In the genomic region with DNA sequence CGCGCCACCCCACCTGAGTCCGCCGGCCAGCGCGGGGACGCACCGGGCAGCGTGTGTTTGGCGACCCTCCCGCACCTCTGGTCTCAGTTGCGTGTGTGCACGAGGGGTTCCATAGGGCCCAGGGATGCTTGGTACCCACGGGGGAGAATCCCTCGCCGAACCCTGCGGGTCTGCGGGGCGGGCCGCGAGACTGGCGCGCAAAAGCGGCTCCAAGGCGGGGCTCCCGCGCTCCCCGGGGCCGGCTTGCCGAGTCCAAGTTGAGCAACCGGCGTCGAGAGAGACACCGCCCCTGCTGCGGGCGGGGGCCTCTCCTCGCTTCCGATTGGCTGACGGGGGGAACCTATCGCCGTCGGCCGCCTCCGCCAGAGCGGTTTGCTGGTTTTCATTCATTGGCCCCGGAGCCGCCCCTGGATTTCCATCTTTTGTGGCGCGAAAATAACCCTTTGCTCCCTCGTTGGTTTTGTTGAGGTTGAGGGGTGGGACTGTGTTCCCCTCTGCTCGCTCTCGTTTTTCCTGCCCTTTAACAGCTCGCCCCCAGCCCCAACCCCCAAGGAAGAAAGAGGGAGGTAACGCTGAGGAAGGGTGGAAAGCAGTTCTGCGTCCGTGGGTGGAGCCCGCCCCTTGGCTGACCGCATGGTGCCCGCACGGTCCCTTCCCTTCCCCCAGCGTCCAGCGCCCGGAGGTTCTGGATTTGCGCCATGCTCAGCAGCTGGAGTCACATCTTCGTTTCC, we compare ENCODE assay signal across 8 cellular contexts. TPM values are rescaled to one million over a fixed set of nuclear protein-coding genes. Genes with fewer than 3 reads are reported as not detected.
DNase-seq lines count a peak whose midpoint lies in the region; ATAC-seq and TF ChIP-seq lines count a peak whose summit lies in the region.

No MANE protein-coding gene starts in this region.

- peak overlapping the region; percentile 84 for H3K4me3 Mint-ChIP-seq in activated CD4-positive, alpha-beta T cell treated with anti-CD3 and anti-CD28 coated beads, Interleukin-2, amount 10 ng/mL, durations not matched to agents 24 days and 14 days
- H3K4me3 Mint-ChIP-seq in natural killer cell treated with Interleukin-12 subunit alpha and Interleukin-12 subunit beta and Interleukin-15 and Interleukin-18, amount 100 ng/mL, for 72 hours = peak overlapping the region; percentile 88

- no peak for TF ChIP-seq CTCF in vagina (IDR thresholded peaks at IDR 0.05)

- no peak for TF ChIP-seq POLR2A in vagina (IDR thresholded peaks at IDR 0.05)

- peaks cover 60% of the 10 kb centered on the region for H3K27me3 Mint-ChIP-seq in activated CD4-positive, alpha-beta T cell treated with anti-CD3 and anti-CD28 coated beads, Interleukin-2, amount 10 ng/mL, durations not matched to agents 24 days and 14 days
- H3K27me3 Mint-ChIP-seq in natural killer cell treated with Interleukin-12 subunit alpha and Interleukin-12 subunit beta and Interleukin-15 and Interleukin-18, amount 100 ng/mL, for 72 hours = peaks cover 39 to 78% of the 10 kb centered on the region in 2 donors

- peaks cover 27% of the 10 kb centered on the region for H3K4me1 Mint-ChIP-seq in activated CD4-positive, alpha-beta T cell treated with anti-CD3 and anti-CD28 coated beads, Interleukin-2, amount 10 ng/mL, durations not matched to agents 24 days and 14 days
- H3K4me1 Mint-ChIP-seq in natural killer cell treated with Interleukin-12 subunit alpha and Interleukin-12 subunit beta and Interleukin-15 and Interleukin-18, amount 100 ng/mL, for 72 hours (ENCODE audit: low read depth in 2 of 2) = peaks cover 25 to 29% of the 10 kb centered on the region in 2 donors

- no peaks in the 10 kb centered on the region for H3K36me3 ChIP-seq in vagina

- H3K9me3 Mint-ChIP-seq in activated CD4-positive, alpha-beta T cell treated with anti-CD3 and anti-CD28 coated beads, Interleukin-2, amount 10 ng/mL, durations not matched to agents 24 days and 14 days = no peaks in the 10 kb centered on the region
- H3K9me3 Mint-ChIP-seq in natural killer cell treated with Interleukin-12 subunit alpha and Interleukin-12 subunit beta and Interleukin-15 and Interleukin-18, amount 100 ng/mL, for 72 hours = no peaks in the 10 kb centered on the region

- intact Hi-C loops in activated CD4-positive, alpha-beta T cell treated with anti-CD3 and anti-CD28 coated beads, Interleukin-2, amount 10 ng/mL, durations not matched to agents 24 days and 14 days (cut with micrococcal nuclease) = loop anchor here (1.0 to 10.0 kb wide), 7 partner anchors 57 to 1281 kb away; a partner anchor contains a TSS
- intact Hi-C loops in vagina (cut with DNase I) = no loop called here

- ATAC-seq in GM19397 (IDR thresholded peaks at IDR 0.05; ENCODE audit: unreplicated experiment) (peak; percentile 74), HG03439 (IDR thresholded peaks at IDR 0.05; ENCODE audit: unreplicated experiment) (peak; percentile 70), esophagus mucosa (peak; percentile 96)
- peak; percentile 96 to 97 for ATAC-seq in natural killer cell treated with Interleukin-12 subunit alpha and Interleukin-12 subunit beta and Interleukin-15 and Interleukin-18, amount 100 ng/mL, for 72 hours

- H3K4me3 ChIP-seq in vagina = peak overlapping the region; percentile 27 to 29

- no peak overlapping the region for H3K27ac ChIP-seq in vagina

- peaks cover 38% of the 10 kb centered on the region for H3K27me3 ChIP-seq in vagina

- peak; percentile 93 for DNase-seq in D341Med (ENCODE audit: low spot score)
- DNase-seq in NCI-H446 (lab: John Stamatoyannopoulos, UW) = peak; percentile 97 to 99
- DNase-seq in activated CD4-positive, alpha-beta T cell treated with anti-CD3 and anti-CD28 coated beads, Interleukin-2, amount 10 ng/mL, durations not matched to agents 24 days and 14 days = peak; percentile 96
- peak; percentile 94 for DNase-seq in natural killer cell treated with Interleukin-12 subunit alpha and Interleukin-12 subunit beta and Interleukin-15 and Interleukin-18, amount 100 ng/mL, for 72 hours (ENCODE audit: low spot score)
- no peak for DNase-seq in vagina (ENCODE audit: extremely low spot score in 2 of 2)

- H3K36me3 Mint-ChIP-seq in activated CD4-positive, alpha-beta T cell treated with anti-CD3 and anti-CD28 coated beads, Interleukin-2, amount 10 ng/mL, durations not matched to agents 24 days and 14 days (ENCODE audit: low read depth) = no peaks in the 10 kb centered on the region
- H3K36me3 Mint-ChIP-seq in natural killer cell treated with Interleukin-12 subunit alpha and Interleukin-12 subunit beta and Interleukin-15 and Interleukin-18, amount 100 ng/mL, for 72 hours = peaks cover 11% of the 10 kb centered on the region

- H3K9me3 ChIP-seq in vagina = no peaks in the 10 kb centered on the region

- peak overlapping the region; percentile 75 for H3K27ac Mint-ChIP-seq in activated CD4-positive, alpha-beta T cell treated with anti-CD3 and anti-CD28 coated beads, Interleukin-2, amount 10 ng/mL, durations not matched to agents 24 days and 14 days
- H3K27ac Mint-ChIP-seq in natural killer cell treated with Interleukin-12 subunit alpha and Interleukin-12 subunit beta and Interleukin-15 and Interleukin-18, amount 100 ng/mL, for 72 hours = peak overlapping the region; percentile 43 to 63

- H3K4me1 ChIP-seq in vagina = peaks cover 32% of the 10 kb centered on the region

RNA-seq across cellular contexts. Expression of a gene that starts 4.0 kb away (rescaled TPM):
- total RNA-seq in activated CD4-positive, alpha-beta T cell treated with anti-CD3 and anti-CD28 coated beads, Interleukin-2, amount 10 ng/mL, durations not matched to agents 24 days and 14 days = 2.2 and 2.7 TPM in 2 replicates
- total RNA-seq in esophagus mucosa (3.9 TPM), vagina (11.8 TPM)
- under 1 TPM; 0.31 to 0.95 TPM for total RNA-seq in natural killer cell treated with Interleukin-12 subunit alpha and Interleukin-12 subunit beta and Interleukin-15 and Interleukin-18, amount 100 ng/mL, for 72 hours

RNA-seq across cellular contexts. Expression of a gene that starts 57.5 kb away (rescaled TPM):
- total RNA-seq in activated CD4-positive, alpha-beta T cell treated with anti-CD3 and anti-CD28 coated beads, Interleukin-2, amount 10 ng/mL, durations not matched to agents 24 days and 14 days = 96.8 and 103 TPM in 2 replicates
- 74.9 TPM for total RNA-seq in esophagus mucosa
- 100 to 1,000 TPM; 124 to 125 TPM for total RNA-seq in natural killer cell treated with Interleukin-12 subunit alpha and Interleukin-12 subunit beta and Interleukin-15 and Interleukin-18, amount 100 ng/mL, for 72 hours
- total RNA-seq in vagina = 71.7 TPM

Comparison
In these comparisons a context has a peak if more than half of its experiments do, and no peak if none do; other contexts are left out.
1. DNase-seq: peak in D341Med (single experiment), NCI-H446 (2 of 2), activated CD4-positive, alpha-beta T cell treated with anti-CD3 and anti-CD28 coated beads, Interleukin-2, amount 10 ng/mL, durations not matched to agents 24 days and 14 days (single experiment) and natural killer cell treated with Interleukin-12 subunit alpha and Interleukin-12 subunit beta and Interleukin-15 and Interleukin-18, amount 100 ng/mL, for 72 hours (single experiment); none in vagina (0 of 2).
2. Peak in every context shown above with its lines, with median percentiles within 50 percentile points of each other: ATAC-seq.